ENCODE assay signal across 9 cellular contexts in genomic region chr17:47693667-47694017, GRCh38. TPM values are rescaled to one million over a fixed set of nuclear protein-coding genes. Genes with fewer than 3 reads are reported as not detected.
A peak's percentile ranks its signal among the peaks of the same experiment; 100 is the strongest.
DNase-seq lines count a peak whose midpoint lies in the region; ATAC-seq and TF ChIP-seq lines count a peak whose summit lies in the region.
"Had no signal": no experiment of that assay in that cellular context is flagged by ENCODE, and none has a peak within 500 bp of the region (broad histone marks: within the 10 kb centered on the region; RNA-seq: fewer than 3 reads in every experiment).

No MANE protein-coding gene starts in this region.

- peak overlapping the region; percentile 13 for H3K27ac ChIP-seq in CD4-positive, alpha-beta memory T cell (ENCODE audit: low read depth, low read length)
- H3K27ac ChIP-seq in mammary epithelial cell (ENCODE audit: insufficient read depth, low read depth, low read length) = no peak overlapping the region

- no peaks in the 10 kb centered on the region for H4K20me1 ChIP-seq in mammary epithelial cell (ENCODE audit: insufficient read depth, low read length)

- dilution Hi-C loops in mammary epithelial cell (cut with HindIII; ENCODE audit: low sequenced_read_pairs) = no loop called here

- H3K9me3 ChIP-seq in CD4-positive, alpha-beta memory T cell (ENCODE audit: control insufficient read depth in 1 of 2, low read length in 2 of 2) = no peaks in the 10 kb centered on the region
- H3K9me3 ChIP-seq in mammary epithelial cell (replicated peaks; ENCODE audit: insufficient read depth, low read length) (no peaks in the 10 kb centered on the region), mucosa of descending colon (no peaks in the 10 kb centered on the region)

- peaks cover 12 to 47% (median 26%) of the 10 kb centered on the region in 4 donors for H3K4me1 Mint-ChIP-seq in CD4-positive, alpha-beta memory T cell

- no peaks in the 10 kb centered on the region for H3K27me3 Mint-ChIP-seq in CD4-positive, alpha-beta memory T cell

- BruUV-seq in mammary epithelial cell (replicated peaks; lab: Mats Ljungman, UMichigan) = no TSS peak

- in situ Hi-C loops in mammary epithelial cell (cut with MboI; ENCODE audit: low sequenced_read_pairs in 2 of 2) (loop anchor here (10.0 to 25.0 kb wide), 2 partner anchors 106 to 111 kb away; no protein-coding TSS in a partner anchor), G401 (cut with HindIII; ENCODE audit: low sequenced_read_pairs) (no loop called here)

- WGBS in mammary epithelial cell (ENCODE audit: low coverage, missing lambda C conversion rate) = under 1% methylated on average over 15 of the region's 37 CpGs

- ATAC-seq in mucosa of descending colon = no peak
- no peak for ATAC-seq in GM19467 (IDR thresholded peaks at IDR 0.05; ENCODE audit: unreplicated experiment)
- ATAC-seq in HG02610 (IDR thresholded peaks at IDR 0.05; ENCODE audit: unreplicated experiment) = no peak

- peak overlapping the region; percentile 85 to 95 (median 92) for H3K4me3 Mint-ChIP-seq in CD4-positive, alpha-beta memory T cell

- H3K79me2 ChIP-seq in mammary epithelial cell (ENCODE audit: insufficient read depth, low read length) = no peaks in the 10 kb centered on the region

- CTCF ChIA-PET in CD4-positive, alpha-beta memory T cell (lab: Charles Lee; ENCODE audit: partially characterized antibody) = interaction anchor here (0.9 to 7.7 kb wide), 5 partner anchors 15 to 105 kb away, joined by 4 to 62 read pairs (median 7); partner anchors contain the start of gene TBX21
- CTCF ChIA-PET in mammary epithelial cell (lab: Charles Lee; ENCODE audit: low non-redundant PET) = interaction anchor here (0.8 kb wide), 1 partner anchor 144 kb away, joined by 25 read pairs; no protein-coding TSS in a partner anchor

- peak overlapping the region; percentile 46 for H2AFZ ChIP-seq in mammary epithelial cell (ENCODE audit: low read depth, low read length)

- TF ChIP-seq CTCF in mammary epithelial cell (conservative IDR thresholded peaks at IDR 0.05 in 1 of 2, IDR thresholded peaks at IDR 0.05 in 1 of 2; ENCODE audit: extremely low read depth in 1 of 2, insufficient read depth in 1 of 2, low read depth in 1 of 2, low read length in 2 of 2) = no peak
- TF ChIP-seq CTCF in mucosa of descending colon (IDR thresholded peaks at IDR 0.05) = no peak

- H3K9ac ChIP-seq in mammary epithelial cell (ENCODE audit: insufficient read depth, low read length) = no peak overlapping the region

- intact Hi-C loops in CD4-positive, alpha-beta memory T cell (cut with micrococcal nuclease) = no loop called here
- intact Hi-C loops in mammary epithelial cell (cut with micrococcal nuclease) (no loop called here), mucosa of descending colon (cut with DNase I, micrococcal nuclease) (no loop called here)

- DNase-seq in CD4-positive, alpha-beta memory T cell = no peak
- DNase-seq in NAMALWA (ENCODE audit: low spot score) = peak; percentile 63
- DNase-seq in mammary epithelial cell = no peak
- DNase-seq in mucosa of descending colon = no peak
- DNase-seq in G401 (ENCODE audit: low spot score) = no peak
- DNase-seq in activated effector memory CD4-positive, alpha-beta T cell treated with anti-CD3 and anti-CD28 coated beads, Interleukin-2, amount 50 U/mL, for 16 hours = no peak

- peaks cover 0 to 2% of the 10 kb centered on the region in 2 donors for H3K36me3 Mint-ChIP-seq in CD4-positive, alpha-beta memory T cell

- H3K4me1 ChIP-seq in CD4-positive, alpha-beta memory T cell (ENCODE audit: insufficient read depth, low read length) = peaks cover 27% of the 10 kb centered on the region
- H3K4me1 ChIP-seq in mammary epithelial cell (ENCODE audit: insufficient read depth, low read length) = peaks cover 16% of the 10 kb centered on the region
- H3K4me1 ChIP-seq in mucosa of descending colon (ENCODE audit: low read depth) = peaks cover 16% of the 10 kb centered on the region

- H3K9me3 Mint-ChIP-seq in CD4-positive, alpha-beta memory T cell = no peaks in the 10 kb centered on the region

- peak overlapping the region in 1 of 2 donors; percentile 32 for H3K4me3 ChIP-seq in CD4-positive, alpha-beta memory T cell (ENCODE audit: low read length in 2 of 2)
- H3K4me3 ChIP-seq in mammary epithelial cell (replicated peaks in 1 of 3; ENCODE audit: insufficient read depth in 1 of 3, low read depth in 2 of 3, low read length in 3 of 3) (peak overlapping the region; percentile 17 to 62 (median 50)), mucosa of descending colon (peak overlapping the region; percentile 42)

- no peaks in the 10 kb centered on the region for H3K27me3 ChIP-seq in CD4-positive, alpha-beta memory T cell (ENCODE audit: insufficient read depth, low read length)
- H3K27me3 ChIP-seq in mammary epithelial cell (ENCODE audit: insufficient read depth, low read length) = no peaks in the 10 kb centered on the region

- H3K4me2 ChIP-seq in mammary epithelial cell (ENCODE audit: insufficient read depth, low read depth, low read length) = peak overlapping the region; percentile 81

- peak overlapping the region; percentile 85 to 93 (median 87) for H3K27ac Mint-ChIP-seq in CD4-positive, alpha-beta memory T cell

- POLR2A ChIA-PET in CD4-positive, alpha-beta memory T cell (lab: Charles Lee; ENCODE audit: partially characterized antibody) = interaction anchor here (0.7 to 3.7 kb wide), 11 partner anchors 9 to 202 kb away, joined by 3 to 34 read pairs (median 7); partner anchors contain the start of genes KPNB1 and TBX21

- H3K36me3 ChIP-seq in CD4-positive, alpha-beta memory T cell (ENCODE audit: insufficient read depth, low read length) = no peaks in the 10 kb centered on the region
- H3K36me3 ChIP-seq in mammary epithelial cell (ENCODE audit: insufficient read depth, low read length) (no peaks in the 10 kb centered on the region), mucosa of descending colon (ENCODE audit: low read depth) (no peaks in the 10 kb centered on the region)

RNA-seq across cellular contexts. Expression of gene TBKBP1, which starts 0.3 kb away (rescaled TPM):
- total RNA-seq in CD4-positive, alpha-beta memory T cell = 1 to 10 TPM; 6.7 to 7.4 TPM
- under 1 TPM; 0.49 to 0.68 TPM for polyA plus RNA-seq in CD4-positive, alpha-beta memory T cell
- total RNA-seq in mammary epithelial cell (1 to 10 TPM; 2.2 to 5.6 TPM), mucosa of descending colon (10 to 100 TPM in 1 of 3 donors, 1 to 10 TPM in 2; 2.3 to 20.3 (median 3.2) TPM)
- polyA plus RNA-seq in mammary epithelial cell = 2.4 TPM
- 2.1 TPM for polyA minus RNA-seq in mammary epithelial cell
- 18.9 and 32.5 TPM in 2 replicates for total RNA-seq in G401 (2014; rRNA removed; shearing (Covaris generic))

RNA-seq across cellular contexts. Expression of gene TBX21, which starts 39.4 kb away (rescaled TPM):
- 10 to 100 TPM; 15.8 to 17.9 TPM for total RNA-seq in CD4-positive, alpha-beta memory T cell
- polyA plus RNA-seq in CD4-positive, alpha-beta memory T cell = 10 to 100 TPM in 1 of 2 donors, 1 to 10 TPM in 1; 6.8 to 11.5 TPM
- total RNA-seq in mammary epithelial cell = not detected
- polyA plus RNA-seq in mammary epithelial cell = not detected
- polyA minus RNA-seq in mammary epithelial cell = not detected
- 1 to 10 TPM in 2 of 3 donors, under 1 TPM in 1; 0.72 to 1.2 (median 1.2) TPM for total RNA-seq in mucosa of descending colon
- total RNA-seq in G401 (2014; rRNA removed; shearing (Covaris generic)) = not detected in 2 replicates
- total RNA-seq: renal cortical epithelial cell had no signal

RNA-seq across cellular contexts. Expression of gene KPNB1, which starts 43.9 kb away (rescaled TPM):
- total RNA-seq in CD4-positive, alpha-beta memory T cell = 100 to 1,000 TPM; 258 to 268 TPM
- 10 to 100 TPM; 13.4 to 26.9 TPM for polyA plus RNA-seq in CD4-positive, alpha-beta memory T cell
- total RNA-seq in mammary epithelial cell = 100 to 1,000 TPM; 333 to 454 TPM
- 187 TPM for polyA plus RNA-seq in mammary epithelial cell
- 664 TPM for polyA minus RNA-seq in mammary epithelial cell
- 100 to 1,000 TPM; 162 to 269 (median 217) TPM for total RNA-seq in mucosa of descending colon
- 200 and 386 TPM in 2 replicates for total RNA-seq in G401 (2014; rRNA removed; shearing (Covaris generic))

Comparison
In these comparisons a context has a peak if more than half of its experiments do, and no peak if none do; other contexts are left out.
1. RNA of gene TBX21, which starts 39.4 kb away (total RNA-seq): 15.8 to 17.9 TPM in CD4-positive, alpha-beta memory T cell; 0.72 to 1.2 TPM in mucosa of descending colon, not detected in mammary epithelial cell and not detected in G401; every median in the first group is over 4 times any median in the second.